ENCODE assay signal across 8 cellular contexts in the genomic region with DNA sequence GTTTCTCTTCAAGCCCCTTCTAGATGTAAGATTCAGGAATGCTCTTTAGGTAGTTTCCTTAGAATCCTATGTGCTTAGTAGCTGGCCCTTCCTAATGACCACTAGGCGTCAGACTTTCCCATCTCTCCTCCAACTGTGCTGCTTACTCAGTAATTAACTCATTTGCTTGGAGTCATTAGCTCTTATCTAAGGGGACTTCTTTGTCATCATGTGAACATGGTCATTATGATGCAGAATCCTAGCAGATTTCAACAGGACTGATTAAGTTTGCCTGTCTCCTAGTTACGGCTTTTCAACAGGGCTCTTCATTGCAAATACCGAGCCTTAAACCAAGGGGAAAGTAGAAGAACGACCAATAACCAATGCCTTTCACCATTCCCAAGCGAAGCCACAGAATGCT. TPM values are rescaled to one million over a fixed set of nuclear protein-coding genes. Genes with fewer than 3 reads are reported as not detected.
DNase-seq lines count a peak whose midpoint lies in the region; ATAC-seq, FAIRE-seq and TF ChIP-seq lines count a peak whose summit lies in the region.

No MANE protein-coding gene starts in this region.

- H3K9ac ChIP-seq in kidney (ENCODE audit: low read length in 2 of 2): no peak overlapping the region

- TF ChIP-seq POLR2A in body of pancreas (IDR thresholded peaks at IDR 0.05): no peak

- H3K4me3 ChIP-seq in body of pancreas (no peak overlapping the region), kidney (ENCODE audit: low read length in 2 of 2) (no peak overlapping the region)

- ATAC-seq in body of pancreas: no peak
- no peak for ATAC-seq in GM21576 (IDR thresholded peaks at IDR 0.05; ENCODE audit: unreplicated experiment)

- H3K27ac ChIP-seq in body of pancreas (no peak overlapping the region), kidney (ENCODE audit: low read depth in 2 of 2, low read length in 2 of 2) (no peak overlapping the region)

- no peaks in the 10 kb centered on the region for H3K36me3 ChIP-seq in body of pancreas (replicated peaks in 1 of 2; ENCODE audit: insufficient read depth in 1 of 2, low read depth in 2 of 2)
- no peaks in the 10 kb centered on the region for H3K36me3 ChIP-seq in kidney (ENCODE audit: control insufficient read depth in 1 of 2, insufficient read depth in 2 of 2, low read length in 2 of 2)

- H3K9me3 ChIP-seq in body of pancreas: no peaks in the 10 kb centered on the region
- no peaks in the 10 kb centered on the region for H3K9me3 ChIP-seq in kidney (ENCODE audit: control insufficient read depth in 1 of 2, low read length in 2 of 2)

- peak; percentile 3 for DNase-seq in NCI-H2227 (lab: John Stamatoyannopoulos, UW; ENCODE audit: unreplicated experiment)
- peak in 2 of 4 donors; percentile 22 to 25 for DNase-seq in body of pancreas
- no peak for DNase-seq in kidney
- no peak for DNase-seq in NCI-H187 treated with DMSO at 0.1 percent for 48 hours (lab: John Stamatoyannopoulos, UW)
- no peak for DNase-seq in activated CD4-positive, CD25-positive, alpha-beta regulatory T cell (lab: John Stamatoyannopoulos, UW)
- DNase-seq in activated effector memory CD4-positive, alpha-beta T cell treated with anti-CD3 and anti-CD28 coated beads, Interleukin-2, amount 50 U/mL, for 16 hours: no peak

- H3K4me1 ChIP-seq in body of pancreas (no peaks in the 10 kb centered on the region), kidney (ENCODE audit: control insufficient read depth in 1 of 2, insufficient read depth in 1 of 2, low read depth in 1 of 2, low read length in 2 of 2) (peaks cover 0 to 2% of the 10 kb centered on the region in 2 donors)

- intact Hi-C loops in body of pancreas (cut with DNase I) (no loop called here), kidney (cut with DNase I) (no loop called here)

- no peak for FAIRE-seq in kidney (lab: Jason Lieb, UNC)

- 35 to 41% methylated on average over 5 of the region's 5 CpGs for WGBS in body of pancreas, 2 donors

- peak; percentile 68 for TF ChIP-seq CTCF in GM12873 (IDR thresholded peaks at IDR 0.05; ENCODE audit: insufficient read depth, low read depth, low read length, missing control alignments)
- peak; percentile 20 to 61 (median 52) for TF ChIP-seq CTCF in body of pancreas (IDR thresholded peaks at IDR 0.05)
- TF ChIP-seq CTCF in kidney (IDR thresholded peaks at IDR 0.05; ENCODE audit: borderline replicate concordance, extremely low read depth, insufficient read depth): peak; percentile 46

- H3K27me3 ChIP-seq in body of pancreas: no peaks in the 10 kb centered on the region

RNA-seq across cellular contexts. Expression of a gene that starts 46.4 kb away (rescaled TPM):
- total RNA-seq in body of pancreas (1 to 10 TPM; 2.3 to 4.0 TPM), kidney (not detected)
- 0.26 TPM for polyA plus RNA-seq in kidney (ENCODE audit: insufficient read depth, low read depth, low replicate concordance)
